ENCODE assay signal across 21 cellular contexts in genomic region chr3:21449738-21450137, GRCh38.
"Had no signal": no experiment of that assay in that cellular context is flagged by ENCODE, and none has a peak within 500 bp of the region (broad histone marks: within the 10 kb centered on the region; RNA-seq: fewer than 3 reads in every experiment).

No MANE protein-coding gene starts in this region.

- H3K36me3 Mint-ChIP-seq: stimulated activated memory B cell treated with anti-CD40 and anti-IgM and Interleukin-4, amounts not matched to agents 10 μg/mL and 1 μg/mL and 100 μg/mL, for 72 hours; type B pancreatic cell had no signal

- H3K27ac Mint-ChIP-seq: effector memory CD8-positive, alpha-beta T cell; natural killer cell; stimulated activated memory B cell treated with anti-CD40 and anti-IgM and Interleukin-4, amounts not matched to agents 10 μg/mL and 1 μg/mL and 100 μg/mL, for 72 hours; type B pancreatic cell had no signal

- ATAC-seq: effector memory CD8-positive, alpha-beta T cell; left lobe of liver; lower lobe of right lung; natural killer cell; stimulated activated memory B cell treated with anti-CD40 and anti-IgM and Interleukin-4, amounts not matched to agents 10 μg/mL and 1 μg/mL and 100 μg/mL, for 72 hours; stimulated activated naive CD8-positive, alpha-beta T cell treated with anti-CD3 and anti-CD28 coated beads, Interleukin-15, Interleukin-2, amounts not matched to agents 100 U/mL and 50 U/mL, for 24 hours had no signal

- H3K4me3 Mint-ChIP-seq: central memory CD8-positive, alpha-beta T cell; effector memory CD8-positive, alpha-beta T cell; natural killer cell; stimulated activated memory B cell treated with anti-CD40 and anti-IgM and Interleukin-4, amounts not matched to agents 10 μg/mL and 1 μg/mL and 100 μg/mL, for 72 hours; type B pancreatic cell had no signal

- H3K27me3 Mint-ChIP-seq: central memory CD8-positive, alpha-beta T cell; effector memory CD8-positive, alpha-beta T cell; stimulated activated memory B cell treated with anti-CD40 and anti-IgM and Interleukin-4, amounts not matched to agents 10 μg/mL and 1 μg/mL and 100 μg/mL, for 72 hours; type B pancreatic cell had no signal

- H3K27me3 ChIP-seq: esophagus squamous epithelium, pancreas, sigmoid colon, testis, tibial artery had no signal

- H3K4me1 ChIP-seq: esophagus squamous epithelium, lower lobe of right lung, pancreas, testis had no signal

- H3K36me3 ChIP-seq: esophagus squamous epithelium, lower lobe of right lung, pancreas, sigmoid colon, tibial artery had no signal

- H3K27ac ChIP-seq: esophagus squamous epithelium, lower lobe of right lung, pancreas, sigmoid colon, testis, tibial artery had no signal

- DNase-seq: cortex of kidney; effector memory CD8-positive, alpha-beta T cell; erythroblast; esophagus squamous epithelium; foreskin melanocyte; glutamatergic neuron; lower lobe of right lung; natural killer cell; occipital lobe; pancreas; retina; sigmoid colon; stimulated activated CD4-positive, alpha-beta T cell treated with anti-CD3 and anti-CD28 coated beads, Interleukin-2, amount 100 ng/mL, for 24 hours; stimulated activated CD4-positive, alpha-beta T cell treated with anti-CD3 and anti-CD28 coated beads, Interleukin-4, amount 100 ng/mL, for 24 hours; stimulated activated naive CD8-positive, alpha-beta T cell treated with anti-CD3 and anti-CD28 coated beads, Interleukin-15, Interleukin-2, amounts not matched to agents 100 U/mL and 50 U/mL, for 24 hours; testis; tibial artery had no signal

- H3K4me1 Mint-ChIP-seq: central memory CD8-positive, alpha-beta T cell; natural killer cell; stimulated activated memory B cell treated with anti-CD40 and anti-IgM and Interleukin-4, amounts not matched to agents 10 μg/mL and 1 μg/mL and 100 μg/mL, for 72 hours had no signal

- H3K9me3 Mint-ChIP-seq: central memory CD8-positive, alpha-beta T cell; stimulated activated memory B cell treated with anti-CD40 and anti-IgM and Interleukin-4, amounts not matched to agents 10 μg/mL and 1 μg/mL and 100 μg/mL, for 72 hours; type B pancreatic cell had no signal

- H3K4me3 ChIP-seq: esophagus squamous epithelium, lower lobe of right lung, pancreas, sigmoid colon, testis, tibial artery had no signal

- H3K9me3 ChIP-seq: esophagus squamous epithelium, lower lobe of right lung, pancreas, testis, tibial artery had no signal
